In the genomic region with DNA sequence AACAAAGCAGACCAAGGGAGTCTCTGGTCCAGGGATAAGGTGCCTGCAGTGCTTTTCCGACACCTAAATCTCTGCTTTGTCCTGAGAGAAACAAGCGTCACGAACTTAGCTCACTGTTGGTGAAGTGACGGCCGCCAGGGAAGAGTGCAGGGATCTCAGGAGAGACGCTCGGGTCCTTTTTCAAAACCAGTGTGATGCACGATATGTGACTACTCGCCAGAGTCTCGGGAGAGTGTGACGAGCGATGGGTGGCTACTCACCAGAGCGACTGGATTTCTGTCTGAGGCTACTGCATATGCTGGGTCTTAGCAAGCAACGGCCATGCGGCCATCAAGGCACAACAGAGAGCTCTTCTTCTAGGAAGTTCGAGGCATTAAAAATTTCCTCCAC, we compare ENCODE assay signal across 15 cellular contexts. TPM values are rescaled to one million over a fixed set of nuclear protein-coding genes. Genes with fewer than 3 reads are reported as not detected.
A peak's percentile ranks its signal among the peaks of the same experiment; 100 is the strongest.
DNase-seq lines count a peak whose midpoint lies in the region; ATAC-seq, FAIRE-seq and TF ChIP-seq lines count a peak whose summit lies in the region.
"Had no signal": no experiment of that assay in that cellular context is flagged by ENCODE, and none has a peak within 500 bp of the region (broad histone marks: within the 10 kb centered on the region; RNA-seq: fewer than 3 reads in every experiment).

No MANE protein-coding gene starts in this region.

- H3K9ac ChIP-seq in endothelial cell of umbilical vein (replicated peaks; ENCODE audit: extremely low read depth, insufficient read depth, low read length) (no peak overlapping the region), skeletal muscle satellite cell (ENCODE audit: low read depth, low read length) (peak overlapping the region; percentile 37)

- intact Hi-C loops in endothelial cell of umbilical vein (cut with micrococcal nuclease) (loop anchor here (1.0 kb wide), 1 partner anchor 57 kb away; no protein-coding TSS in a partner anchor), esophagus muscularis mucosa (cut with DNase I) (no loop called here)

- no peak for TF ChIP-seq CTCF in endothelial cell of umbilical vein (IDR thresholded peaks at IDR 0.05; ENCODE audit: extremely low read depth in 1 of 2, insufficient read depth in 1 of 2, low read depth in 1 of 2, low read length in 2 of 2)
- TF ChIP-seq CTCF in esophagus muscularis mucosa (IDR thresholded peaks at IDR 0.05), result no peak

- dilution Hi-C loops in endothelial cell of umbilical vein (cut with MboI; ENCODE audit: extremely low pct_ligation_motif_present, low sequenced_read_pairs), result no loop called here

- no peaks in the 10 kb centered on the region for H4K20me1 ChIP-seq in endothelial cell of umbilical vein (replicated peaks; ENCODE audit: control insufficient read depth, extremely low read depth, insufficient read depth, low read length)

- H3K4me1 Mint-ChIP-seq in T-helper 1 cell treated with Interleukin-12 subunit alpha and Interleukin-12 subunit beta and Interleukin-4 antibody, amounts not matched to agents 30 μg/mL and 1 μg/mL, for 36 hours (ENCODE audit: low read depth), result peaks cover 46% of the 10 kb centered on the region

- peaks cover 4% of the 10 kb centered on the region for H3K27me3 Mint-ChIP-seq in T-helper 1 cell treated with Interleukin-12 subunit alpha and Interleukin-12 subunit beta and Interleukin-4 antibody, amounts not matched to agents 30 μg/mL and 1 μg/mL, for 36 hours (ENCODE audit: low read depth)

- H3K9me3 Mint-ChIP-seq in T-helper 1 cell treated with Interleukin-12 subunit alpha and Interleukin-12 subunit beta and Interleukin-4 antibody, amounts not matched to agents 30 μg/mL and 1 μg/mL, for 36 hours, result peaks cover 13% of the 10 kb centered on the region

- H3K4me1 ChIP-seq in endothelial cell of umbilical vein (ENCODE audit: control insufficient read depth, extremely low read depth, insufficient read depth, low read length) (peaks cover 25% of the 10 kb centered on the region), skeletal muscle satellite cell (ENCODE audit: control insufficient read depth, insufficient read depth, low read length) (peaks cover 11% of the 10 kb centered on the region), esophagus muscularis mucosa (peaks cover 20 to 37% (median 36%) of the 10 kb centered on the region in 4 donors)

- H3K27me3 ChIP-seq in endothelial cell of umbilical vein (ENCODE audit: control insufficient read depth in 2 of 2, insufficient read depth in 2 of 2, low read length in 2 of 2) (peaks cover 4 to 9% of the 10 kb centered on the region in 2 experiments), skeletal muscle satellite cell (ENCODE audit: control insufficient read depth, insufficient read depth, low read length) (peaks cover 44% of the 10 kb centered on the region), esophagus muscularis mucosa (peaks cover 0 to 12% (median 0%) of the 10 kb centered on the region in 4 donors)

- H3K27ac Mint-ChIP-seq in T-helper 1 cell treated with Interleukin-12 subunit alpha and Interleukin-12 subunit beta and Interleukin-4 antibody, amounts not matched to agents 30 μg/mL and 1 μg/mL, for 36 hours, result peak overlapping the region; percentile 20

- DNase-seq in T-helper 1 cell (no peak), SHP77 (lab: John Stamatoyannopoulos, UW) (peak; percentile 60 to 72), endothelial cell of umbilical vein (ENCODE audit: low read depth, low spot score) (no peak), esophagus muscularis mucosa (ENCODE audit: extremely low spot score) (no peak)
- DNase-seq: NCI-H1048, NCI-H2227 treated with DMSO at 0.1 percent for 48 hours had no signal

- no peak for ATAC-seq in GM18520 (IDR thresholded peaks at IDR 0.05; ENCODE audit: unreplicated experiment)
- ATAC-seq in HG03175 (IDR thresholded peaks at IDR 0.05; ENCODE audit: unreplicated experiment), result no peak

- H3K4me3 ChIP-seq in endothelial cell of umbilical vein (replicated peaks in 1 of 3; ENCODE audit: insufficient read depth in 1 of 3, low read depth in 1 of 3, low read length in 3 of 3), result no peak overlapping the region
- peak overlapping the region; percentile 59 for H3K4me3 ChIP-seq in skeletal muscle satellite cell (ENCODE audit: low read length)
- peak overlapping the region in 2 of 4 donors; percentile 9 to 38 for H3K4me3 ChIP-seq in esophagus muscularis mucosa

- no peak for FAIRE-seq in endothelial cell of umbilical vein (lab: Jason Lieb, UNC)
- FAIRE-seq: islet of Langerhans had no signal

- H3K27ac ChIP-seq in endothelial cell of umbilical vein (ENCODE audit: insufficient read depth, low read depth, low read length) (no peak overlapping the region), esophagus muscularis mucosa (replicated peaks in 1 of 4) (peak overlapping the region in 1 of 4 donors; percentile 14)
- H3K27ac ChIP-seq: 22Rv1 had no signal

- H3K9me3 ChIP-seq in endothelial cell of umbilical vein (replicated peaks; ENCODE audit: control insufficient read depth, insufficient read depth, low read length) (no peaks in the 10 kb centered on the region), skeletal muscle satellite cell (replicated peaks; ENCODE audit: low read length) (no peaks in the 10 kb centered on the region), esophagus muscularis mucosa (no peaks in the 10 kb centered on the region)

- H3K9me1 ChIP-seq in endothelial cell of umbilical vein (replicated peaks; ENCODE audit: control insufficient read depth, extremely low read depth, insufficient read depth, low read length), result no peaks in the 10 kb centered on the region

- no peak for TF ChIP-seq EP300 in esophagus muscularis mucosa (IDR thresholded peaks at IDR 0.05)

- H3K36me3 ChIP-seq in endothelial cell of umbilical vein (ENCODE audit: control insufficient read depth in 2 of 2, extremely low read depth in 1 of 2, insufficient read depth in 2 of 2, low read length in 2 of 2) (no peaks in the 10 kb centered on the region), skeletal muscle satellite cell (ENCODE audit: insufficient read depth, low read length) (no peaks in the 10 kb centered on the region), esophagus muscularis mucosa (no peaks in the 10 kb centered on the region)

- POLR2A ChIA-PET in endothelial cell of umbilical vein (lab: Charles Lee), result no interaction called here

- TF ChIP-seq POLR2A in endothelial cell of umbilical vein (IDR thresholded peaks at IDR 0.05; ENCODE audit: low read depth, low read length) (no peak), esophagus muscularis mucosa (IDR thresholded peaks at IDR 0.05; ENCODE audit: low read depth) (no peak)

- peaks cover 27% of the 10 kb centered on the region for H3K36me3 Mint-ChIP-seq in T-helper 1 cell treated with Interleukin-12 subunit alpha and Interleukin-12 subunit beta and Interleukin-4 antibody, amounts not matched to agents 30 μg/mL and 1 μg/mL, for 36 hours (ENCODE audit: low read depth)

- no peaks in the 10 kb centered on the region for H3K79me2 ChIP-seq in endothelial cell of umbilical vein (ENCODE audit: control insufficient read depth, insufficient read depth, low read length)

- BruUV-seq in endothelial cell of umbilical vein (replicated peaks; lab: Mats Ljungman, UMichigan), result no TSS peak

- WGBS in esophagus muscularis mucosa, result 90% methylated on average over 16 of the region's 16 CpGs

- H2AFZ ChIP-seq in endothelial cell of umbilical vein (ENCODE audit: low read depth, low read length), result peak overlapping the region; percentile 28

- H3K4me3 Mint-ChIP-seq in T-helper 1 cell treated with Interleukin-12 subunit alpha and Interleukin-12 subunit beta and Interleukin-4 antibody, amounts not matched to agents 30 μg/mL and 1 μg/mL, for 36 hours, result no peak overlapping the region

- H3K4me2 ChIP-seq in endothelial cell of umbilical vein (ENCODE audit: insufficient read depth, low read length) (peak overlapping the region; percentile 18), skeletal muscle satellite cell (ENCODE audit: low read length) (peak overlapping the region; percentile 83)

- CTCF ChIA-PET in endothelial cell of umbilical vein (lab: Charles Lee), result interaction anchor here (1.1 to 1.6 kb wide), 6 partner anchors 13 to 64 kb away, joined by 3 to 9 read pairs (median 4); no protein-coding TSS in a partner anchor

TF ChIP-seq in endothelial cell of umbilical vein, 7 proteins besides CTCF, POLR2A, EP300 and RAD21 (continues in another document):
- TF ChIP-seq EZH2 (IDR thresholded peaks at IDR 0.05; ENCODE audit: borderline replicate concordance, low read depth, low read length, severe bottlenecking) (no peak), JUN (IDR thresholded peaks at IDR 0.05; ENCODE audit: borderline replicate concordance, insufficient read depth, insufficient read length, low read depth) (no peak), POLR2AphosphoS5 (IDR thresholded peaks at IDR 0.05; ENCODE audit: insufficient read depth, low read depth, low read length) (no peak), FOS (IDR thresholded peaks at IDR 0.05; ENCODE audit: borderline replicate concordance, insufficient read depth, low read length) (no peak)
- TF ChIP-seq, protein P1, sequence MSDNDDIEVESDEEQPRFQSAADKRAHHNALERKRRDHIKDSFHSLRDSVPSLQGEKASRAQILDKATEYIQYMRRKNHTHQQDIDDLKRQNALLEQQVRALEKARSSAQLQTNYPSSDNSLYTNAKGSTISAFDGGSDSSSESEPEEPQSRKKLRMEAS (IDR thresholded peaks at IDR 0.05; ENCODE audit: insufficient read depth, insufficient read length), result no peak

RNA-seq across cellular contexts. Expression of a gene that starts 16.5 kb away (rescaled TPM):
- total RNA-seq in endothelial cell of umbilical vein, result not detected in 2 replicates
- polyA plus RNA-seq in endothelial cell of umbilical vein, result 0.13 TPM in 1 of 2 replicates, not detected in the other
- polyA plus RNA-seq in endothelial cell of umbilical vein (2011; cell fraction: cytosol; rRNA removed), result not detected in 2 replicates
- polyA plus RNA-seq in endothelial cell of umbilical vein (2011; cell fraction: nucleus; rRNA removed), result not detected in 2 replicates
- not detected in 2 replicates for polyA plus RNA-seq in endothelial cell of umbilical vein (2012)
- not detected in 2 replicates for polyA minus RNA-seq in endothelial cell of umbilical vein
- not detected for polyA minus RNA-seq in endothelial cell of umbilical vein (2011; cell fraction: cytosol; rRNA and poly(A)+ RNA removed)
- not detected in 2 replicates for polyA minus RNA-seq in endothelial cell of umbilical vein (2011; cell fraction: nucleus; rRNA and poly(A)+ RNA removed)
- total RNA-seq in skeletal muscle satellite cell (2012; rRNA removed), result 0.25 TPM in 1 of 2 replicates, not detected in the other
- not detected for total RNA-seq in esophagus muscularis mucosa
- total RNA-seq: dermis blood vessel endothelial cell, fibroblast of villous mesenchyme, sciatic nerve had no signal

RNA-seq across cellular contexts. Expression of a gene that starts 30.1 kb away (rescaled TPM):
- total RNA-seq in endothelial cell of umbilical vein (51.2 and 53.8 TPM in 2 replicates), esophagus muscularis mucosa (10 to 100 TPM; 29.5 to 38.1 (median 34.6) TPM)
- 22.5 and 26.5 TPM in 2 replicates for polyA plus RNA-seq in endothelial cell of umbilical vein
- polyA plus RNA-seq in endothelial cell of umbilical vein (2011; cell fraction: cytosol; rRNA removed), result 35.6 and 36.3 TPM in 2 replicates
- 51.2 and 56.7 TPM in 2 replicates for polyA plus RNA-seq in endothelial cell of umbilical vein (2011; cell fraction: nucleus; rRNA removed)
- 41.1 and 42.8 TPM in 2 replicates for polyA plus RNA-seq in endothelial cell of umbilical vein (2012)
- polyA minus RNA-seq in endothelial cell of umbilical vein, result 34.5 and 39.0 TPM in 2 replicates
- 5.5 TPM for polyA minus RNA-seq in endothelial cell of umbilical vein (2011; cell fraction: cytosol; rRNA and poly(A)+ RNA removed)
- polyA minus RNA-seq in endothelial cell of umbilical vein (2011; cell fraction: nucleus; rRNA and poly(A)+ RNA removed), result 20.8 and 28.6 TPM in 2 replicates
- 33.2 and 35.2 TPM in 2 replicates for total RNA-seq in skeletal muscle satellite cell (2012; rRNA removed)

Comparison
In these comparisons a context has a peak if more than half of its experiments do, and no peak if none do; other contexts are left out.
1. DNase-seq: peak in SHP77 (2 of 2); none in T-helper 1 cell (0 of 5), endothelial cell of umbilical vein (single experiment) and esophagus muscularis mucosa (single experiment).